ENCODE assay signal across 1 cellular context in the genomic region with DNA sequence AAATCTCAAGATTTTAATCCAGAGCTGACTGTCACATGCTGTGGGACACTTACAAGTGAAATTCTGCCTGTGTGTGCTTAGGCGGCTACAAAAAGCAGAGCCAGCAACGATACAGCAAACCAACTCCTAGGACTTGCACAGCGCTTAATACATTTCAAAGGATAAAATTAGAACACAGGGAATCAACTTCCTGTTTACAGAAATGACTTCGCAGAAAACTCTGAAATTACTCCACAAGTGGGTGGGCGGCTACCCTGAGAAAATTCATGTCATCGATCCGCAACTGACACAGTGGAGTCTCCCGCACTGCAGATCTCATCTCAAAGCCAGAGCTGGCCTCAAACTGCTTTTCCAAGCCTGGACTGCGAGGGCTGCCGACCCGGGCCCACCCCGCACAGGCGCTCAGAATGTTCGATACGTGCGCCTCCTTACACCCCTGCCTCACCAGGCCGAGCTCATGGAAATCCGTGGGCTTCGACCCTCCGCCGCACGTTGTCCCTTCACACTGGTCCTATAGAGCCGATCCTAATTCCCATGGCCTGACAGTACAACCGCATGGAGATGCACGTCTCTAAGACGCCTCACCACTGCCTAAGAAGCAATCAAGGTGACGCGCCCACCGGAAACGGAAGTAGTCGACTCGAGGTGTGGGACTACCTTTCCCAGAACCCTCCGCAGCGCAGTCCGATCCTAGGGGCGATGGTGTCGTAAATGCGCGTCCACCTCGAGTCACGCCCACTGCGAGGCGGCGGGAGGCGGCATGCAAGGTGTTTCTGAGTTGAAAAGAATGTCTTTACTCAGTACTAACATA.
TF ChIP-seq lines count a peak whose summit lies in the region.

A gene (minus strand): TSS at position 609 of the 811 bp plus-strand sequence. CDS start 5,625 bp downstream, outside the sequence.

TF ChIP-seq in GM23338, 12 proteins besides CTCF, POLR2A, EP300 and RAD21:
- TF ChIP-seq, protein P1, sequence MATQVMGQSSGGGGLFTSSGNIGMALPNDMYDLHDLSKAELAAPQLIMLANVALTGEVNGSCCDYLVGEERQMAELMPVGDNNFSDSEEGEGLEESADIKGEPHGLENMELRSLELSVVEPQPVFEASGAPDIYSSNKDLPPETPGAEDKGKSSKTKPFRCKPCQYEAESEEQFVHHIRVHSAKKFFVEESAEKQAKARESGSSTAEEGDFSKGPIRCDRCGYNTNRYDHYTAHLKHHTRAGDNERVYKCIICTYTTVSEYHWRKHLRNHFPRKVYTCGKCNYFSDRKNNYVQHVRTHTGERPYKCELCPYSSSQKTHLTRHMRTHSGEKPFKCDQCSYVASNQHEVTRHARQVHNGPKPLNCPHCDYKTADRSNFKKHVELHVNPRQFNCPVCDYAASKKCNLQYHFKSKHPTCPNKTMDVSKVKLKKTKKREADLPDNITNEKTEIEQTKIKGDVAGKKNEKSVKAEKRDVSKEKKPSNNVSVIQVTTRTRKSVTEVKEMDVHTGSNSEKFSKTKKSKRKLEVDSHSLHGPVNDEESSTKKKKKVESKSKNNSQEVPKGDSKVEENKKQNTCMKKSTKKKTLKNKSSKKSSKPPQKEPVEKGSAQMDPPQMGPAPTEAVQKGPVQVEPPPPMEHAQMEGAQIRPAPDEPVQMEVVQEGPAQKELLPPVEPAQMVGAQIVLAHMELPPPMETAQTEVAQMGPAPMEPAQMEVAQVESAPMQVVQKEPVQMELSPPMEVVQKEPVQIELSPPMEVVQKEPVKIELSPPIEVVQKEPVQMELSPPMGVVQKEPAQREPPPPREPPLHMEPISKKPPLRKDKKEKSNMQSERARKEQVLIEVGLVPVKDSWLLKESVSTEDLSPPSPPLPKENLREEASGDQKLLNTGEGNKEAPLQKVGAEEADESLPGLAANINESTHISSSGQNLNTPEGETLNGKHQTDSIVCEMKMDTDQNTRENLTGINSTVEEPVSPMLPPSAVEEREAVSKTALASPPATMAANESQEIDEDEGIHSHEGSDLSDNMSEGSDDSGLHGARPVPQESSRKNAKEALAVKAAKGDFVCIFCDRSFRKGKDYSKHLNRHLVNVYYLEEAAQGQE (IDR thresholded peaks at IDR 0.05; ENCODE audit: unreplicated experiment): no peak
- TF ChIP-seq POLR2AphosphoS5 (IDR thresholded peaks at IDR 0.05; ENCODE audit: low read depth): peak; percentile 82
- no peak for TF ChIP-seq ZNF331 (CRISPR knock-in tag; IDR thresholded peaks at IDR 0.05; ENCODE audit: low read depth)
- TF ChIP-seq, protein P2, sequence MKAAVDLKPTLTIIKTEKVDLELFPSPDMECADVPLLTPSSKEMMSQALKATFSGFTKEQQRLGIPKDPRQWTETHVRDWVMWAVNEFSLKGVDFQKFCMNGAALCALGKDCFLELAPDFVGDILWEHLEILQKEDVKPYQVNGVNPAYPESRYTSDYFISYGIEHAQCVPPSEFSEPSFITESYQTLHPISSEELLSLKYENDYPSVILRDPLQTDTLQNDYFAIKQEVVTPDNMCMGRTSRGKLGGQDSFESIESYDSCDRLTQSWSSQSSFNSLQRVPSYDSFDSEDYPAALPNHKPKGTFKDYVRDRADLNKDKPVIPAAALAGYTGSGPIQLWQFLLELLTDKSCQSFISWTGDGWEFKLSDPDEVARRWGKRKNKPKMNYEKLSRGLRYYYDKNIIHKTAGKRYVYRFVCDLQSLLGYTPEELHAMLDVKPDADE (IDR thresholded peaks at IDR 0.05): peak; percentile 98
- TF ChIP-seq CREB1 (CRISPR knock-in tag; IDR thresholded peaks at IDR 0.05; ENCODE audit: low read depth): peak; percentile 90
- TF ChIP-seq ZNF114 (CRISPR knock-in tag; IDR thresholded peaks at IDR 0.05): no peak
